Comparison of ENCODE assay signal across 22 cellular contexts in the genomic region with DNA sequence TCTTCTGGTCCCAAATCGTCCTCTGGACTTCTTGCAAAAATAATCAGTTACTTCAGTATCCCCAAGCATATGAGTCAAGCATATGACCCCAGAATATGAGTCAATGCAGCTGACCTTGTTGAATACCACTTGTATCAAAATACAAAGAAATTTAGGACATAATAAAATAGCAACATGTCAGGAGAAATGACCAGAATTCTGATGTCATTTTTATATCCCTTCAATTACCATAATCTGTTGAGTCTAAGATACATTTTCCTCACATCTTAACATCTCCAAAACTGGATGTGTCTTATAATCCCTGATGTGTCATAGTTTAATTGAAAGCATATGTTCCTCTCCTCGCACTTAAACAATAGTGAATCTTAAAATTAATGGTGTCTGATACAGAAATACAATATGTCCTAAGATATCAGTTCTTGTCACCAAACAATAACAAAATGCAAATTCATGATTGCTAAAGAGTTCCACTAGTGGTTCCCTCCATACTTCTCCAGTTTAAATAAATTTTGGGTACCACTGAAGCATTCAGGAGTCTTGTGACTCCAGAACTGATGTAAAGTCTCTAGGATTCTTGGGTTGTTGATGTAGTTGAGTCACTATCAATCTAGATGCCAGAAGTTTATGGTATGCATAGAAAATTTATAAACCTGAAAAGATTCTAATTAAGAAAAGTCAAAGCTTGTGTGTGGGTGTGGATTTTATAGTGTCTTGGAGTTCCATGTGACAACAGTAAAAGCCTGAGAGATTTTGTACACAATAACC.
A peak's percentile ranks its signal among the peaks of the same experiment; 100 is the strongest.
DNase-seq lines count a peak whose midpoint lies in the region; ATAC-seq and TF ChIP-seq lines count a peak whose summit lies in the region.
"Had no signal": no experiment of that assay in that cellular context is flagged by ENCODE, and none has a peak within 500 bp of the region (broad histone marks: within the 10 kb centered on the region; RNA-seq: fewer than 3 reads in every experiment).

No MANE protein-coding gene starts in this region.

- H3K36me3 ChIP-seq in adipocyte (ENCODE audit: control insufficient read depth, insufficient read depth, low read length, severe bottlenecking) (peaks cover 8% of the 10 kb centered on the region), HAP-1 (replicated peaks) (no peaks in the 10 kb centered on the region)

- H3K4me1 Mint-ChIP-seq in stimulated activated naive B cell treated with anti-CD40 and anti-IgM and Interleukin-4, amounts not matched to agents 10 μg/mL and 1 μg/mL and 100 μg/mL, for 72 hours = peaks cover 3 to 4% of the 10 kb centered on the region in 2 donors
- H3K4me1 Mint-ChIP-seq: H9, memory B cell had no signal

- TF ChIP-seq CTCF in fibroblast of pulmonary artery (IDR thresholded peaks at IDR 0.05; ENCODE audit: low read length, missing control alignments) = no peak

- peaks cover 14 to 22% of the 10 kb centered on the region in 2 donors for H3K36me3 Mint-ChIP-seq in stimulated activated naive B cell treated with anti-CD40 and anti-IgM and Interleukin-4, amounts not matched to agents 10 μg/mL and 1 μg/mL and 100 μg/mL, for 72 hours

- in situ Hi-C loops in HAP-1 (cut with MboI; ENCODE audit: low sequenced_read_pairs) = no loop called here

- H3K4me1 ChIP-seq in adipocyte (ENCODE audit: control insufficient read depth, insufficient read depth, low read length) = peaks cover 16% of the 10 kb centered on the region
- H3K4me1 ChIP-seq in HAP-1 = no peaks in the 10 kb centered on the region; the same call in 1 of the 2 replicates
- H3K4me1 ChIP-seq: parathyroid adenoma, Peyer's patch had no signal

- no peak overlapping the region for H3K27ac Mint-ChIP-seq in stimulated activated naive B cell treated with anti-CD40 and anti-IgM and Interleukin-4, amounts not matched to agents 10 μg/mL and 1 μg/mL and 100 μg/mL, for 72 hours
- H3K27ac Mint-ChIP-seq: activated naive CD8-positive, alpha-beta T cell treated with anti-CD3 and anti-CD28 coated beads for 36 hours; activated T-helper 1 cell treated with anti-CD3 and anti-CD28 coated beads, Interleukin-12 subunit alpha, Interleukin-12 subunit beta, Interleukin-2, Interleukin-4 antibody, amounts not matched to agents 30 ng/mL and 10 ng/mL and 1 ng/mL, durations not matched to agents 14 hours and 24 hours and 36 hours; CD4-positive, CD25-positive, alpha-beta regulatory T cell; H9; memory B cell; naive thymus-derived CD8-positive, alpha-beta T cell had no signal

- DNase-seq in GM03348 (ENCODE audit: low spot score) = peak; percentile 22
- peak; percentile 31 for DNase-seq in adipocyte (ENCODE audit: low read depth)
- peak; percentile 23 for DNase-seq in fibroblast of pulmonary artery (ENCODE audit: low read depth)
- DNase-seq in stromal cell of bone marrow (ENCODE audit: low read depth) = peak; percentile 48
- DNase-seq in stimulated activated naive B cell treated with anti-CD40 and anti-IgM and Interleukin-4, amounts not matched to agents 10 μg/mL and 1 μg/mL and 100 μg/mL, for 72 hours = no peak
- no peak for DNase-seq in NCI-H82 (lab: John Stamatoyannopoulos, UW)
- no peak for DNase-seq in HAP-1 (ENCODE audit: low spot score in 2 of 2)
- DNase-seq: activated naive CD8-positive, alpha-beta T cell treated with anti-CD3 and anti-CD28 coated beads for 36 hours; CD4-positive, CD25-positive, alpha-beta regulatory T cell; central memory CD4-positive, alpha-beta T cell; DMS79; effector memory CD4-positive, alpha-beta T cell; foreskin keratinocyte; H9; naive thymus-derived CD8-positive, alpha-beta T cell; NCI-H2171 treated with DMSO at 0.1 percent for 48 hours; Peyer's patch; small intestine; stimulated activated CD4-positive, alpha-beta T cell treated with anti-CD3 and anti-CD28 coated beads, Interleukin-4, amount 100 ng/mL, for 4 hours had no signal

- H3K9me3 Mint-ChIP-seq in stimulated activated naive B cell treated with anti-CD40 and anti-IgM and Interleukin-4, amounts not matched to agents 10 μg/mL and 1 μg/mL and 100 μg/mL, for 72 hours = peaks cover 0 to 4% of the 10 kb centered on the region in 2 donors
- H3K9me3 Mint-ChIP-seq: memory B cell had no signal

- H3K4me3 ChIP-seq in adipocyte (ENCODE audit: low read length) = no peak overlapping the region
- H3K4me3 ChIP-seq in fibroblast of pulmonary artery (replicated peaks; ENCODE audit: low read depth, low read length) = no peak overlapping the region
- H3K4me3 ChIP-seq in HAP-1 = no peak overlapping the region
- H3K4me3 ChIP-seq: Peyer's patch had no signal

- H3K9me3 ChIP-seq in adipocyte (ENCODE audit: control insufficient read depth, low read length) = peaks cover 10% of the 10 kb centered on the region
- 0 out of 2 replicates have a peak, but pooled peaks cover 2% of the 10 kb centered on the region for H3K9me3 ChIP-seq in HAP-1

- no peak overlapping the region for H3K9ac ChIP-seq in adipocyte (ENCODE audit: low read length)
- H3K9ac ChIP-seq: parathyroid adenoma had no signal

- no peak for ATAC-seq in stimulated activated naive B cell treated with anti-CD40 and anti-IgM and Interleukin-4, amounts not matched to agents 10 μg/mL and 1 μg/mL and 100 μg/mL, for 72 hours (replicated peaks)
- ATAC-seq: foreskin keratinocyte; naive thymus-derived CD8-positive, alpha-beta T cell had no signal

- no peaks in the 10 kb centered on the region for H3K27me3 ChIP-seq in adipocyte (replicated peaks; ENCODE audit: control insufficient read depth, insufficient read depth, low read length)
- no peaks in the 10 kb centered on the region for H3K27me3 ChIP-seq in HAP-1 (ENCODE audit: low read depth)
- H3K27me3 ChIP-seq: foreskin keratinocyte, Peyer's patch had no signal

- no peaks in the 10 kb centered on the region for H3K27me3 Mint-ChIP-seq in stimulated activated naive B cell treated with anti-CD40 and anti-IgM and Interleukin-4, amounts not matched to agents 10 μg/mL and 1 μg/mL and 100 μg/mL, for 72 hours
- H3K27me3 Mint-ChIP-seq: activated naive CD8-positive, alpha-beta T cell treated with anti-CD3 and anti-CD28 coated beads for 36 hours; CD4-positive, CD25-positive, alpha-beta regulatory T cell; memory B cell; naive thymus-derived CD8-positive, alpha-beta T cell had no signal

- H3K4me3 Mint-ChIP-seq in stimulated activated naive B cell treated with anti-CD40 and anti-IgM and Interleukin-4, amounts not matched to agents 10 μg/mL and 1 μg/mL and 100 μg/mL, for 72 hours = no peak overlapping the region
- H3K4me3 Mint-ChIP-seq: activated naive CD8-positive, alpha-beta T cell treated with anti-CD3 and anti-CD28 coated beads for 36 hours; activated T-helper 1 cell treated with anti-CD3 and anti-CD28 coated beads, Interleukin-12 subunit alpha, Interleukin-12 subunit beta, Interleukin-2, Interleukin-4 antibody, amounts not matched to agents 30 ng/mL and 10 ng/mL and 1 ng/mL, durations not matched to agents 14 hours and 24 hours and 36 hours; CD4-positive, CD25-positive, alpha-beta regulatory T cell; H9; memory B cell; naive thymus-derived CD8-positive, alpha-beta T cell had no signal

Comparison
In these comparisons a context has a peak if more than half of its experiments do, and no peak if none do; other contexts are left out.
1. DNase-seq: peak in GM03348 (single experiment), adipocyte (single experiment), fibroblast of pulmonary artery (single experiment) and stromal cell of bone marrow (single experiment); none in stimulated activated naive B cell treated with anti-CD40 and anti-IgM and Interleukin-4, amounts not matched to agents 10 μg/mL and 1 μg/mL and 100 μg/mL, for 72 hours (single experiment), NCI-H82 (single experiment) and HAP-1 (0 of 2).